36 cellular contexts compared by ENCODE assay signal in genomic region chr7:16942929-16943509, GRCh38.
"Had no signal": no experiment of that assay in that cellular context is flagged by ENCODE, and none has a peak within 500 bp of the region (broad histone marks: within the 10 kb centered on the region; RNA-seq: fewer than 3 reads in every experiment).

No MANE protein-coding gene starts in this region.

- H3K4me3 Mint-ChIP-seq: activated B cell treated with CpG ODN at 0.5 μM for 24 hours; activated CD4-positive, alpha-beta memory T cell treated with anti-CD3 and anti-CD28 coated beads for 36 hours; activated CD4-positive, alpha-beta T cell treated with anti-CD3 and anti-CD28 coated beads, Interleukin-2, amount 10 ng/mL, durations not matched to agents 24 days and 14 days; activated CD8-positive, alpha-beta T cell treated with anti-CD3 and anti-CD28 coated beads for 36 hours; activated naive CD4-positive, alpha-beta T cell treated with anti-CD3 and anti-CD28 coated beads for 36 hours; activated naive CD8-positive, alpha-beta T cell treated with anti-CD3 and anti-CD28 coated beads for 36 hours; activated T-cell treated with anti-CD3 and anti-CD28 coated beads, Interleukin-2, amount 50 U/mL, for 4 hours; activated T-cell treated with anti-CD3 and anti-CD28 coated beads, Interleukin-2, amount 50 U/mL, for 72 hours; activated T-helper 1 cell treated with anti-CD3 and anti-CD28 coated beads, Interleukin-12 subunit alpha, Interleukin-12 subunit beta, Interleukin-2, Interleukin-4 antibody, amounts not matched to agents 30 ng/mL and 10 ng/mL and 1 ng/mL, durations not matched to agents 14 hours and 24 hours and 36 hours; activated T-helper 17 cell treated with anti-CD3 and anti-CD28 coated beads, Interleukin-2, amount 50 U/mL, for 72 hours; T-helper 1 cell treated with Interleukin-12 subunit alpha and Interleukin-12 subunit beta and Interleukin-4 antibody, amounts not matched to agents 30 μg/mL and 1 μg/mL, for 36 hours; T-helper 2 cell treated with Interferon-gamma antibody and Interleukin-4, amounts not matched to agents 5 μg/mL and 100 μg/mL, for 36 hours had no signal

- H3K36me3 ChIP-seq: adrenal gland, brain microvascular endothelial cell, breast epithelium had no signal

- H3K36me3 Mint-ChIP-seq: activated CD4-positive, alpha-beta memory T cell treated with anti-CD3 and anti-CD28 coated beads for 36 hours had no signal

- H3K4me1 ChIP-seq: adrenal gland, body of pancreas, breast epithelium had no signal

- H3K27ac ChIP-seq: adrenal gland, body of pancreas, brain microvascular endothelial cell, breast epithelium, VCaP had no signal

- H3K27ac Mint-ChIP-seq: activated B cell treated with CpG ODN at 0.5 μM for 24 hours; activated CD4-positive, alpha-beta memory T cell treated with anti-CD3 and anti-CD28 coated beads for 36 hours; activated CD4-positive, alpha-beta T cell treated with anti-CD3 and anti-CD28 coated beads, Interleukin-2, amount 10 ng/mL, durations not matched to agents 24 days and 14 days; activated CD8-positive, alpha-beta T cell treated with anti-CD3 and anti-CD28 coated beads for 36 hours; activated naive CD4-positive, alpha-beta T cell treated with anti-CD3 and anti-CD28 coated beads for 36 hours; activated naive CD4-positive, alpha-beta T cell treated with anti-CD3 and anti-CD28 coated beads, Interleukin-2, amount 50 U/mL, for 72 hours; activated naive CD8-positive, alpha-beta T cell treated with anti-CD3 and anti-CD28 coated beads for 36 hours; activated T-cell treated with anti-CD3 and anti-CD28 coated beads, Interleukin-2, amount 50 U/mL, for 72 hours; activated T-helper 1 cell treated with anti-CD3 and anti-CD28 coated beads, Interleukin-12 subunit alpha, Interleukin-12 subunit beta, Interleukin-2, Interleukin-4 antibody, amounts not matched to agents 30 ng/mL and 10 ng/mL and 1 ng/mL, durations not matched to agents 14 hours and 24 hours and 36 hours; activated T-helper 17 cell treated with anti-CD3 and anti-CD28 coated beads, Interleukin-2, amount 50 U/mL, for 72 hours; T-helper 1 cell treated with Interleukin-12 subunit alpha and Interleukin-12 subunit beta and Interleukin-4 antibody, amounts not matched to agents 30 μg/mL and 1 μg/mL, for 36 hours; T-helper 2 cell treated with Interferon-gamma antibody and Interleukin-4, amounts not matched to agents 5 μg/mL and 100 μg/mL, for 36 hours had no signal

- ATAC-seq: activated CD8-positive, alpha-beta T cell treated with anti-CD3 and anti-CD28 coated beads for 36 hours; activated naive CD4-positive, alpha-beta T cell treated with anti-CD3 and anti-CD28 coated beads, Interleukin-2, amount 50 U/mL, for 72 hours; activated T-cell treated with anti-CD3 and anti-CD28 coated beads, Interleukin-2, amount 50 U/mL, for 4 hours; activated T-cell treated with anti-CD3 and anti-CD28 coated beads, Interleukin-2, amount 50 U/mL, for 72 hours; activated T-helper 17 cell treated with anti-CD3 and anti-CD28 coated beads, Interleukin-2, amount 50 U/mL, for 72 hours; body of pancreas had no signal

- H3K4me3 ChIP-seq: adrenal gland, body of pancreas, breast epithelium had no signal

- DNase-seq: activated B cell treated with CpG ODN at 0.5 μM for 24 hours; activated CD4-positive, alpha-beta memory T cell treated with anti-CD3 and anti-CD28 coated beads for 36 hours; activated CD4-positive, alpha-beta T cell treated with anti-CD3 and anti-CD28 coated beads for 4 hours; activated CD4-positive, alpha-beta T cell treated with anti-CD3 and anti-CD28 coated beads, Interleukin-2, amount 10 ng/mL, durations not matched to agents 24 days and 14 days; activated CD4-positive, alpha-beta T cell treated with anti-CD3 and anti-CD28 coated beads, Interleukin-2, amount 50 U/mL, for 1 hour; activated CD4-positive, alpha-beta T cell treated with anti-CD3 and anti-CD28 coated beads, Interleukin-2, amount 50 U/mL, for 4 hours; activated CD4-positive, CD25-positive, alpha-beta regulatory T cell treated with anti-CD3 and anti-CD28 coated beads, Interleukin-2, amount 50 U/mL, for 72 hours; activated CD8-positive, alpha-beta memory T cell treated with anti-CD3 and anti-CD28 coated beads, Interleukin-2, amount 50 U/mL, for 4 hours; activated CD8-positive, alpha-beta T cell treated with anti-CD3 and anti-CD28 coated beads for 36 hours; activated effector memory CD4-positive, alpha-beta T cell treated with anti-CD3 and anti-CD28 coated beads, Interleukin-2, amount 50 U/mL, for 16 hours; activated gamma-delta T cell treated with Interleukin-2 at 50 U/mL for 16 hours; activated naive CD4-positive, alpha-beta T cell; activated naive CD4-positive, alpha-beta T cell treated with anti-CD3 and anti-CD28 coated beads for 36 hours; activated naive CD4-positive, alpha-beta T cell treated with anti-CD3 and anti-CD28 coated beads, Interleukin-2, amount 50 U/mL, for 16 hours; activated naive CD8-positive, alpha-beta T cell treated with anti-CD3 and anti-CD28 coated beads for 36 hours; activated T-cell treated with anti-CD3 and anti-CD28 coated beads for 4 hours; activated T-cell treated with anti-CD3 and anti-CD28 coated beads, Interleukin-2, amount 50 U/mL, for 1 hour; activated T-cell treated with anti-CD3 and anti-CD28 coated beads, Interleukin-2, amount 50 U/mL, for 4 hours; activated T-cell treated with anti-CD3 and anti-CD28 coated beads, Interleukin-2, amount 50 U/mL, for 72 hours; adrenal gland; amniotic stem cell; aorta; body of pancreas; brain microvascular endothelial cell; central memory CD4-positive, alpha-beta T cell; SW 1271; T-helper 1 cell; T-helper 2 cell; T-helper 9 cell had no signal

- H3K4me1 Mint-ChIP-seq: activated T-helper 17 cell treated with anti-CD3 and anti-CD28 coated beads, Interleukin-2, amount 50 U/mL, for 72 hours had no signal

- H3K27me3 ChIP-seq: adrenal gland, body of pancreas, brain microvascular endothelial cell, breast epithelium had no signal

- H3K27me3 Mint-ChIP-seq: activated CD4-positive, alpha-beta memory T cell treated with anti-CD3 and anti-CD28 coated beads for 36 hours; activated CD8-positive, alpha-beta T cell treated with anti-CD3 and anti-CD28 coated beads for 36 hours; activated T-helper 17 cell treated with anti-CD3 and anti-CD28 coated beads, Interleukin-2, amount 50 U/mL, for 72 hours had no signal
